Comparison of ENCODE assay signal across 25 cellular contexts in genomic region chr12:96776908-96777307, GRCh38.
DNase-seq lines count a peak whose midpoint lies in the region; ATAC-seq, FAIRE-seq and TF ChIP-seq lines count a peak whose summit lies in the region.
"Had no signal": no experiment of that assay in that cellular context is flagged by ENCODE, and none has a peak within 500 bp of the region (broad histone marks: within the 10 kb centered on the region; RNA-seq: fewer than 3 reads in every experiment).

No MANE protein-coding gene starts in this region.

- H3K4me2 ChIP-seq in HepG2 (ENCODE audit: low read depth, low read length) (no peak overlapping the region), neuronal stem cell (ENCODE audit: insufficient read depth, low read length, poor library complexity, severe bottlenecking) (no peak overlapping the region)
- H3K4me2 ChIP-seq: BLaER1 treated with 17β-estradiol and CSF1 and Interleukin-3, amounts not matched to agents 10 nM and 100 nM had no signal

- H3K79me1 ChIP-seq in neuronal stem cell (ENCODE audit: low read depth, low read length), result no peaks in the 10 kb centered on the region

- no peak overlapping the region for H4K91ac ChIP-seq in neuronal stem cell (ENCODE audit: low read depth, low read length, poor library complexity)

- BruUV-seq in HepG2 (replicated peaks; lab: Mats Ljungman, UMichigan), result no TSS peak

- H3K14ac ChIP-seq in neuronal stem cell (ENCODE audit: low read length), result no peak overlapping the region

- H3K36me3 ChIP-seq in HepG2 (replicated peaks in 1 of 2; ENCODE audit: control insufficient read depth in 1 of 2, insufficient read depth in 2 of 2, low read length in 2 of 2), result no peaks in the 10 kb centered on the region
- H3K36me3 ChIP-seq in right lobe of liver, result no peaks in the 10 kb centered on the region
- no peaks in the 10 kb centered on the region for H3K36me3 ChIP-seq in neuronal stem cell (replicated peaks in 1 of 2; ENCODE audit: control insufficient read depth in 2 of 2, insufficient read depth in 2 of 2, low read length in 2 of 2)
- H3K36me3 ChIP-seq: BE2C; BLaER1 treated with 17β-estradiol and CSF1 and Interleukin-3, amounts not matched to agents 10 nM and 100 nM had no signal

- H3K36me3 Mint-ChIP-seq in natural killer cell treated with Interleukin-12 subunit alpha and Interleukin-12 subunit beta and Interleukin-15 and Interleukin-18, amount 100 ng/mL, for 72 hours, result no peaks in the 10 kb centered on the region
- H3K36me3 Mint-ChIP-seq: CD14-positive monocyte; CD8-positive, alpha-beta memory T cell had no signal

- peak; percentile 33 for DNase-seq in DMS53 (lab: John Stamatoyannopoulos, UW)
- no peak for DNase-seq in DMS53 treated with DMSO at 0.1 percent for 48 hours (lab: John Stamatoyannopoulos, UW; ENCODE audit: unreplicated experiment)
- no peak for DNase-seq in HepG2 (ENCODE audit: low spot score)
- DNase-seq in right lobe of liver, result no peak
- DNase-seq in SK-MEL-5 (ENCODE audit: low read depth, low spot score), result peak; percentile 13
- no peak for DNase-seq in neuronal stem cell (ENCODE audit: low spot score)
- DNase-seq in sciatic nerve (ENCODE audit: low spot score), result no peak
- no peak for DNase-seq in natural killer cell treated with Interleukin-12 subunit alpha and Interleukin-12 subunit beta and Interleukin-15 and Interleukin-18, amount 100 ng/mL, for 72 hours (ENCODE audit: low spot score)
- DNase-seq: ACHN; AML-193; BE2C; CD4-positive, alpha-beta T cell; CD8-positive, alpha-beta memory T cell; DMS 273 treated with DMSO at 0.1 percent for 48 hours; GF-D8; GM23248; H7; HCEC 1CT had no signal

- H3K23ac ChIP-seq in neuronal stem cell (ENCODE audit: low read depth, low read length, poor library complexity), result no peak overlapping the region

- H4K8ac ChIP-seq in neuronal stem cell (ENCODE audit: low read depth, low read length), result no peak overlapping the region

- H3K27me3 ChIP-seq in HepG2 (ENCODE audit: control insufficient read depth in 1 of 2, insufficient read depth in 2 of 2, low read length in 2 of 2), result no peaks in the 10 kb centered on the region
- H3K27me3 ChIP-seq in right lobe of liver, result no peaks in the 10 kb centered on the region
- H3K27me3 ChIP-seq in neuronal stem cell (ENCODE audit: control insufficient read depth in 3 of 3, insufficient read depth in 3 of 3, low read depth in 1 of 3, low read length in 3 of 3), result no peaks in the 10 kb centered on the region
- H3K27me3 ChIP-seq: BE2C; BLaER1 treated with 17β-estradiol and CSF1 and Interleukin-3, amounts not matched to agents 10 nM and 100 nM had no signal

- H2BK5ac ChIP-seq in neuronal stem cell (ENCODE audit: low read length), result no peak overlapping the region

- WGBS in HepG2 (ENCODE audit: low lambda C conversion rate), result 10% methylated on average over 2 of the region's 2 CpGs
- WGBS in right lobe of liver (ENCODE audit: insufficient coverage, low coverage, low lambda C conversion rate, missing lambda C conversion rate), result 74% methylated on average over 2 of the region's 2 CpGs
- no CpG with 5 or more reads among the region's 2 CpGs for WGBS in neuronal stem cell (ENCODE audit: extremely low coverage in 2 of 2, insufficient read length in 2 of 2, insufficient replicate concordance in 1 of 2), 2 donors

- H3K4ac ChIP-seq in neuronal stem cell (ENCODE audit: low read length), result no peak overlapping the region

- H3K18ac ChIP-seq in neuronal stem cell (ENCODE audit: low read length), result no peak overlapping the region

- TF ChIP-seq CTCF in HepG2 (CRISPR knock-in tag; IDR thresholded peaks at IDR 0.05) (no peak), right lobe of liver (IDR thresholded peaks at IDR 0.05) (no peak)

- no peaks in the 10 kb centered on the region for H3K4me1 ChIP-seq in HepG2 (ENCODE audit: insufficient read depth, low read length)
- H3K4me1 ChIP-seq in right lobe of liver, result no peaks in the 10 kb centered on the region
- H3K4me1 ChIP-seq in neuronal stem cell (ENCODE audit: control insufficient read depth in 2 of 2, insufficient read depth in 1 of 2, low read depth in 1 of 2, low read length in 2 of 2), result peaks cover 0 to 2% of the 10 kb centered on the region in 2 donors
- H3K4me1 ChIP-seq: BE2C; BLaER1 treated with 17β-estradiol and CSF1 and Interleukin-3, amounts not matched to agents 10 nM and 100 nM had no signal

- POLR2A ChIA-PET in HepG2 (lab: Yijun Ruan, JAX), result no interaction called here

- no peak overlapping the region for H3K4me3 Mint-ChIP-seq in natural killer cell treated with Interleukin-12 subunit alpha and Interleukin-12 subunit beta and Interleukin-15 and Interleukin-18, amount 100 ng/mL, for 72 hours
- H3K4me3 Mint-ChIP-seq: CD14-positive monocyte; CD4-positive, alpha-beta T cell; CD8-positive, alpha-beta memory T cell had no signal

- no peak for TF ChIP-seq RAD21 in HepG2 (CRISPR knock-in tag; IDR thresholded peaks at IDR 0.05)

- no peaks in the 10 kb centered on the region for H3K79me2 ChIP-seq in HepG2 (ENCODE audit: insufficient read depth, low read length)

- no peak for TF ChIP-seq EP300 in HepG2 (IDR thresholded peaks at IDR 0.05; ENCODE audit: low read depth in 2 of 2, low read length in 2 of 2)
- no peak for TF ChIP-seq EP300 in HepG2 (CRISPR knock-in tag; IDR thresholded peaks at IDR 0.05; ENCODE audit: borderline replicate concordance)

- H3K9me3 ChIP-seq in HepG2 (ENCODE audit: low read length) (no peaks in the 10 kb centered on the region), right lobe of liver (no peaks in the 10 kb centered on the region), neuronal stem cell (replicated peaks in 1 of 2; ENCODE audit: control insufficient read depth in 2 of 2, insufficient read depth in 1 of 2, low read depth in 1 of 2, low read length in 2 of 2) (peaks cover 0 to 2% of the 10 kb centered on the region in 2 donors)
- H3K9me3 ChIP-seq: BE2C had no signal

- FAIRE-seq in HepG2 (lab: Jason Lieb, UNC), result no peak
- FAIRE-seq: D721Med, GM12891, GM18507, H1 had no signal

- H3K27me3 Mint-ChIP-seq in natural killer cell treated with Interleukin-12 subunit alpha and Interleukin-12 subunit beta and Interleukin-15 and Interleukin-18, amount 100 ng/mL, for 72 hours, result no peaks in the 10 kb centered on the region

- no peak overlapping the region for H2BK120ac ChIP-seq in neuronal stem cell (ENCODE audit: low read depth, low read length)

- no peaks in the 10 kb centered on the region for H4K20me1 ChIP-seq in HepG2 (ENCODE audit: insufficient read depth, low read length)
- H4K20me1 ChIP-seq: BLaER1 treated with 17β-estradiol and CSF1 and Interleukin-3, amounts not matched to agents 10 nM and 100 nM had no signal

- in situ Hi-C loops in HepG2 (cut with HindIII; ENCODE audit: extremely low pct_ligation_motif_present, low pct_unique_long_range_greater_than_20kb), result no loop called here
- in situ Hi-C loops in SK-MEL-5 (cut with HindIII; ENCODE audit: low pct_unique_long_range_greater_than_20kb, low sequenced_read_pairs), result no loop called here

- no peak overlapping the region for H3K27ac Mint-ChIP-seq in natural killer cell treated with Interleukin-12 subunit alpha and Interleukin-12 subunit beta and Interleukin-15 and Interleukin-18, amount 100 ng/mL, for 72 hours
- H3K27ac Mint-ChIP-seq: CD14-positive monocyte; CD4-positive, alpha-beta T cell; CD8-positive, alpha-beta memory T cell had no signal

- H2BK15ac ChIP-seq in neuronal stem cell (ENCODE audit: low read length), result no peak overlapping the region

- H3K27ac ChIP-seq in HepG2 (ENCODE audit: extremely low read length, insufficient read depth, low read length) (no peak overlapping the region), right lobe of liver (no peak overlapping the region), neuronal stem cell (replicated peaks; ENCODE audit: low read length) (no peak overlapping the region)
- H3K27ac ChIP-seq: 22Rv1; BLaER1 treated with 17β-estradiol and CSF1 and Interleukin-3, amounts not matched to agents 10 nM and 100 nM; GM23248 had no signal

- TF ChIP-seq POLR2A in HepG2 (IDR thresholded peaks at IDR 0.05; ENCODE audit: insufficient read depth in 1 of 2, low read depth in 2 of 2, low read length in 2 of 2) (no peak), right lobe of liver (IDR thresholded peaks at IDR 0.05) (no peak)

- ATAC-seq in HepG2, result no peak
- ATAC-seq in right lobe of liver, result no peak
- ATAC-seq in sciatic nerve, result no peak
- ATAC-seq in natural killer cell treated with Interleukin-12 subunit alpha and Interleukin-12 subunit beta and Interleukin-15 and Interleukin-18, amount 100 ng/mL, for 72 hours, result no peak

- intact Hi-C loops in HepG2 (cut with micrococcal nuclease; ENCODE audit: unreplicated experiment) (no loop called here), right lobe of liver (cut with DNase I) (no loop called here), sciatic nerve (cut with DNase I) (no loop called here)

- H3K9me3 Mint-ChIP-seq in natural killer cell treated with Interleukin-12 subunit alpha and Interleukin-12 subunit beta and Interleukin-15 and Interleukin-18, amount 100 ng/mL, for 72 hours, result no peaks in the 10 kb centered on the region

- no peak overlapping the region for H2AK5ac ChIP-seq in neuronal stem cell (ENCODE audit: low read depth, low read length)

- H2AFZ ChIP-seq in HepG2 (ENCODE audit: low read length) (no peak overlapping the region), neuronal stem cell (ENCODE audit: low read length) (peak overlapping the region; percentile 59)
- H2AFZ ChIP-seq: GM23248 had no signal

- no peak overlapping the region for H2BK12ac ChIP-seq in neuronal stem cell (ENCODE audit: low read length)

- H3K4me3 ChIP-seq in HepG2 (replicated peaks in 1 of 3; ENCODE audit: insufficient read depth in 1 of 3, low read depth in 2 of 3, low read length in 3 of 3), result no peak overlapping the region
- H3K4me3 ChIP-seq in right lobe of liver, result no peak overlapping the region
- H3K4me3 ChIP-seq in neuronal stem cell (ENCODE audit: low read length in 2 of 2), result no peak overlapping the region
- H3K4me3 ChIP-seq: BLaER1 treated with 17β-estradiol and CSF1 and Interleukin-3, amounts not matched to agents 10 nM and 100 nM; GM23248 had no signal

- no peak overlapping the region for H3K9ac ChIP-seq in HepG2 (ENCODE audit: insufficient read depth, low read depth, low read length)
- no peak overlapping the region for H3K9ac ChIP-seq in neuronal stem cell (ENCODE audit: low read depth, low read length, poor library complexity)
- H3K9ac ChIP-seq: BLaER1 treated with 17β-estradiol and CSF1 and Interleukin-3, amounts not matched to agents 10 nM and 100 nM; GM23248 had no signal

- H3K4me1 Mint-ChIP-seq in natural killer cell treated with Interleukin-12 subunit alpha and Interleukin-12 subunit beta and Interleukin-15 and Interleukin-18, amount 100 ng/mL, for 72 hours (ENCODE audit: low read depth in 2 of 2), result no peaks in the 10 kb centered on the region
- H3K4me1 Mint-ChIP-seq: CD14-positive monocyte; CD8-positive, alpha-beta memory T cell had no signal

- CTCF ChIA-PET in HepG2 (lab: Yijun Ruan, JAX; ENCODE audit: low intra/inter-chr PET ratio, low total read pairs), result no interaction called here

TF ChIP-seq in HepG2, 621 proteins besides CTCF, POLR2A, EP300 and RAD21:
- TF ChIP-seq MAFK (conservative IDR thresholded peaks at IDR 0.05 in 1 of 2, IDR thresholded peaks at IDR 0.05 in 1 of 2; ENCODE audit: low read length in 2 of 2), result peak; percentile 67 to 89; a peak in 3 of 4 replicates
- no peak for TF ChIP-seq ZNF484 (CRISPR knock-in tag; IDR thresholded peaks at IDR 0.05; ENCODE audit: borderline replicate concordance, low read depth)
- TF ChIP-seq MAFF (IDR thresholded peaks at IDR 0.05; ENCODE audit: low read depth, low read length), result peak; percentile 84

Comparison
In these comparisons a context has a peak if more than half of its experiments do, and no peak if none do; other contexts are left out.
1. DNase-seq: peak in DMS53 (single experiment) and SK-MEL-5 (single experiment); none in DMS53 treated with DMSO at 0.1 percent for 48 hours (single experiment), HepG2 (single experiment), right lobe of liver (0 of 3), neuronal stem cell (single experiment), sciatic nerve (single experiment) and natural killer cell treated with Interleukin-12 subunit alpha and Interleukin-12 subunit beta and Interleukin-15 and Interleukin-18, amount 100 ng/mL, for 72 hours (single experiment).